Comparison of ENCODE assay signal across 15 cellular contexts in the genomic region with DNA sequence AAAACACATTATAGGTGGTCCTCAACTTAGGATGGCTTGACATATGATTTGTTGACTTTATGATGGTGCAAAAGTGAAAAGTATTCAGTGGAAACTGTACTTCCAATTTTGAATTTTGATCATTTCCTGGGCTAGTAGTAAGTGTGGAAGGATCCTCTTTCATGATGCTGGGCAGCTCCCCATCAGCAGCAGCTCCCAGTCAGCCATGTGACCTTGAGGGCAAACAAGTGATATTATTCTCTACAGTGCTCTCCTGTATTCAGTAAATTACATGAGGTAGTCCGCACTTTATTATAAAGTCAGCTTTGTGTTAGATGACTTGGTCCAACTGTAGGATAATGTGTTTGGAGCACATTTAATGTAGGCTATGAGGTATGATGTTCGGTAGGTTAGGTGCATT. TPM values are rescaled to one million over a fixed set of nuclear protein-coding genes. Genes with fewer than 3 reads are reported as not detected.
DNase-seq lines count a peak whose midpoint lies in the region; ATAC-seq and TF ChIP-seq lines count a peak whose summit lies in the region.
"Had no signal": no experiment of that assay in that cellular context is flagged by ENCODE, and none has a peak within 500 bp of the region (broad histone marks: within the 10 kb centered on the region; RNA-seq: fewer than 3 reads in every experiment).

No MANE protein-coding gene starts in this region.

- TF ChIP-seq CTCF in dorsolateral prefrontal cortex (IDR thresholded peaks at IDR 0.05 in 54 of 56, conservative IDR thresholded peaks at IDR 0.05 in 2 of 56; ENCODE audit: low read depth in 1 of 56, partially characterized antibody in 56 of 56) = no peak

- DNase-seq in dorsolateral prefrontal cortex = no peak
- peak; percentile 83 for DNase-seq in pons (ENCODE audit: low spot score)
- no peak for DNase-seq in NCI-H146 (lab: John Stamatoyannopoulos, UW)
- DNase-seq: ACHN; Caco-2; CD4-positive, alpha-beta T cell; H7; HFFc6 had no signal

- no peak overlapping the region for H3K4me3 ChIP-seq in dorsolateral prefrontal cortex
- H3K4me3 ChIP-seq: GM23338 had no signal

- ATAC-seq in GM18870 (IDR thresholded peaks at IDR 0.05; ENCODE audit: unreplicated experiment) (no peak), HG03135 (IDR thresholded peaks at IDR 0.05; ENCODE audit: unreplicated experiment) (no peak)
- ATAC-seq: GM23338, HCT116, HepG2 had no signal

- intact Hi-C loops in dorsolateral prefrontal cortex (cut with DNase I) = no loop called here

- H3K27ac ChIP-seq in angular gyrus (ENCODE audit: low read depth, low read length) (peak overlapping the region; percentile 41), dorsolateral prefrontal cortex (peak overlapping the region in 52 of 59 donors; percentile 4 to 97 (median 68))
- H3K27ac ChIP-seq: C4-2B had no signal

- no peaks in the 10 kb centered on the region for H3K27me3 ChIP-seq in dorsolateral prefrontal cortex

RNA-seq across cellular contexts. Expression of gene SLC22A15, which starts 36.4 kb away (rescaled TPM):
- 10 to 100 TPM; 18.9 to 85.6 (median 29.7) TPM for total RNA-seq in dorsolateral prefrontal cortex
